23 cellular contexts compared by ENCODE assay signal in the genomic region with DNA sequence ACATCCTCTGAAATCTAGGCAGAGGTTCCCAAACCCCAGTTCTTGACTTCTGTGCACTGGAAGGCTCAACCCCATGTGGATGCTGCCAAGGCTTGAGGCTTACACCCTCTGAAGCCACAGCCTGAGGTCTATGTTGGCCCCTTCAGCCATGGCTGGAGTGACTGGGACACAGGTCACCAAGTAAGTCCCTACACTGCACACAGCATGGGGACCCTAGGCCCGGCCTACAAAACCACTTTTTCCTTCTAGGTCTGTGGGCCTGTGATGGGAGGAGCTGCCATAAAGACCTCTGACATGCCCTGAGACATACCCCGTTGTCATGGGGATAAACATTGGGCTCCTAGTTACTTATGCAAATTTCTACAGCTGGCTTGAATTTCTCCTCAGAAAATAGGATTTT.
"Had no signal": no experiment of that assay in that cellular context is flagged by ENCODE, and none has a peak within 500 bp of the region (broad histone marks: within the 10 kb centered on the region; RNA-seq: fewer than 3 reads in every experiment).

No MANE protein-coding gene starts in this region.

- H3K4me1 ChIP-seq: colonic mucosa, esophagus squamous epithelium, gastrocnemius medialis, heart right ventricle, left lung, lower lobe of right lung had no signal

- H3K4me3 ChIP-seq: colonic mucosa, esophagus squamous epithelium, gastrocnemius medialis, heart right ventricle, left lung, lower lobe of right lung had no signal

- ATAC-seq: effector memory CD8-positive, alpha-beta T cell; esophagus mucosa; gastrocnemius medialis; heart right ventricle; left cardiac atrium; left lung; left ventricle myocardium superior; lower lobe of right lung; naive thymus-derived CD8-positive, alpha-beta T cell had no signal

- H3K27ac ChIP-seq: colonic mucosa, epithelial cell of prostate, esophagus squamous epithelium, gastrocnemius medialis, heart right ventricle, left lung, lower lobe of right lung had no signal

- H3K36me3 ChIP-seq: colonic mucosa, esophagus squamous epithelium, gastrocnemius medialis, heart right ventricle, left lung, lower lobe of right lung had no signal

- DNase-seq: colonic mucosa; cortex of kidney; effector CD8-positive, alpha-beta T cell; effector memory CD8-positive, alpha-beta T cell; endodermal cell; erythroblast; esophagus squamous epithelium; foreskin fibroblast; foreskin melanocyte; gastrocnemius medialis; glutamatergic neuron; head of caudate nucleus; heart right ventricle; hippocampal formation; left cardiac atrium; left lung; left ventricle myocardium superior; lower lobe of right lung; midbrain; naive B cell; naive thymus-derived CD8-positive, alpha-beta T cell had no signal

- H3K27me3 ChIP-seq: colonic mucosa, esophagus squamous epithelium, gastrocnemius medialis, heart right ventricle, left lung had no signal
